ENCODE assay signal across 3 cellular contexts in genomic region chr4:73853246-73853704, GRCh38.
TF ChIP-seq lines count a peak whose summit lies in the region.

Gene PF4V1 (plus strand): TSS chr4:73853296. CDS start chr4:73853363, 67 bp downstream.

TF ChIP-seq in SK-N-SH treated with all-trans-retinoic acid at 6 μM for 48 hours, 23 proteins besides CTCF, POLR2A, EP300 and RAD21:
- TF ChIP-seq ESRRG (CRISPR knock-in tag; IDR thresholded peaks at IDR 0.05) (no peak), OSR1 (CRISPR knock-in tag; IDR thresholded peaks at IDR 0.05) (no peak), GLIS3 (CRISPR knock-in tag; IDR thresholded peaks at IDR 0.05) (no peak), ZC3H10 (CRISPR knock-in tag; IDR thresholded peaks at IDR 0.05) (no peak), ZNF8 (CRISPR knock-in tag; IDR thresholded peaks at IDR 0.05) (no peak), SNAI2 (CRISPR knock-in tag; IDR thresholded peaks at IDR 0.05) (no peak), ARNTL (CRISPR knock-in tag; IDR thresholded peaks at IDR 0.05; ENCODE audit: borderline replicate concordance, low read depth) (no peak), ZFP30 (CRISPR knock-in tag; IDR thresholded peaks at IDR 0.05) (no peak), CSRNP3 (CRISPR knock-in tag; IDR thresholded peaks at IDR 0.05) (no peak), PPARA (CRISPR knock-in tag; IDR thresholded peaks at IDR 0.05; ENCODE audit: borderline replicate concordance) (no peak)

TF ChIP-seq in SK-N-SH, 30 proteins besides CTCF, POLR2A, EP300 and RAD21:
- TF ChIP-seq MEF2A (IDR thresholded peaks at IDR 0.05; ENCODE audit: borderline replicate concordance, low read depth): no peak
- no peak for TF ChIP-seq MXI1 (IDR thresholded peaks at IDR 0.05; ENCODE audit: low read depth, low read length)
- TF ChIP-seq GATA2 (CRISPR knock-in tag; IDR thresholded peaks at IDR 0.05): no peak
- no peak for TF ChIP-seq MAX (IDR thresholded peaks at IDR 0.05; ENCODE audit: low read depth)
- TF ChIP-seq ELF1 (IDR thresholded peaks at IDR 0.05): no peak

TF ChIP-seq in endothelial cell of umbilical vein, 7 proteins besides CTCF, POLR2A, EP300 and RAD21:
- TF ChIP-seq MYC (IDR thresholded peaks at IDR 0.05; ENCODE audit: low read depth, low read length): no peak
- TF ChIP-seq GATA2 (IDR thresholded peaks at IDR 0.05; ENCODE audit: insufficient read depth, insufficient read length, low read depth, low read length): no peak
- no peak for TF ChIP-seq POLR2AphosphoS5 (IDR thresholded peaks at IDR 0.05; ENCODE audit: insufficient read depth, low read depth, low read length)
- no peak for TF ChIP-seq EZH2 (IDR thresholded peaks at IDR 0.05; ENCODE audit: borderline replicate concordance, low read depth, low read length, severe bottlenecking)
- TF ChIP-seq JUN (IDR thresholded peaks at IDR 0.05; ENCODE audit: borderline replicate concordance, insufficient read depth, insufficient read length, low read depth): no peak
